ENCODE assay signal across 10 cellular contexts in the genomic region with DNA sequence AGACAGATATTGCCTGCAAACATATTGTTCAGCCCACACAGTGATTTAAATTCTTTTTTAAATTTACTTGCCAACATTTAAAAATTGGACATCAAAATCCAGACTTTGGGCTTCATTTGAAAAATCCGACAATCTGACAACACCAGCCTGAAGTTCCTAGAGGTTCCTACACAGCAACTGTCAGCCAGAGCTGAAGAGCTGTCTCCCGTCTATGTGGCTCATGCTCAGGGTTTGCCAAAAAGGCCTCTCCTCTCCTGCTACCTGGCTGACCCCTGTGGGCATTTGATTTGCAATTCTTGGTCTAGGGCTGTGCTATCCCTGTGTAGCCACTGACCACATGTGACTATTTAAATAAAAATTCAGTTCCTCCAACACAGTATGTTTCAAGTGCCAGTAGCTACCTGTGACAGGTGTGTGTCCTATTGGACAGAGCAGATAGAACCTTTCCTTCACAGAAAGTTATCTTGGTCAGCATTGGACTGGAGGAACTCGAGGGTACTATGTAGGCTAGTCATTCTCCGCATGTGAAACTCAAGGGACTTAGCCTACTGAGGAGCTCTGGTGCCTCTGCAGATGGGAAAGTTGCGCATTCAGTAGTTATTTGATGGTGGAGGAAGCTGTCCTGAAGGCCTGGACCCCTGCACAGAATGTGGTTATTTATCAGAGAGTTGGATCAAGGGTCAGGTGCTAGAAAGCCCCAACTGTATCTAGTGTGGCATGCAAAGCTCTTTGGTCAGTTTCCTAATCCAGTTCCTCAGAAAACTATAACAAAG. TPM values are rescaled to one million over a fixed set of nuclear protein-coding genes. Genes with fewer than 3 reads are reported as not detected.
DNase-seq lines count a peak whose midpoint lies in the region; ATAC-seq, FAIRE-seq and TF ChIP-seq lines count a peak whose summit lies in the region.
"Had no signal": no experiment of that assay in that cellular context is flagged by ENCODE, and none has a peak within 500 bp of the region (broad histone marks: within the 10 kb centered on the region; RNA-seq: fewer than 3 reads in every experiment).

No MANE protein-coding gene starts in this region.

- peak overlapping the region; percentile 99 for H3K27ac ChIP-seq in left ventricle myocardium inferior (replicated peaks)
- peak overlapping the region; percentile 96 to 100 for H3K27ac ChIP-seq in uterus

- intact Hi-C loops in left ventricle myocardium inferior (cut with micrococcal nuclease) (loop anchor here (5.0 kb wide), 1 partner anchor 41 kb away; no protein-coding TSS in a partner anchor), left ventricle myocardium superior (cut with micrococcal nuclease) (loop anchor here (10.0 kb wide), 1 partner anchor 49 kb away; no protein-coding TSS in a partner anchor), uterus (cut with DNase I; ENCODE audit: low total_unique reads) (loop anchor here (10.0 kb wide), 1 partner anchor 49 kb away; no protein-coding TSS in a partner anchor)

- H3K4me3 ChIP-seq in left ventricle myocardium inferior (peak overlapping the region; percentile 19), uterus (no peak overlapping the region)

- H3K36me3 Mint-ChIP-seq in activated CD8-positive, alpha-beta T cell treated with anti-CD3 and anti-CD28 coated beads, Interleukin-2, amount 10 ng/mL, durations not matched to agents 7 days and 5 days (ENCODE audit: low read depth), result peaks cover 49% of the 10 kb centered on the region
- H3K36me3 Mint-ChIP-seq in mesothelial cell of epicardium, result no peaks in the 10 kb centered on the region

- H3K27ac Mint-ChIP-seq in activated CD8-positive, alpha-beta T cell treated with anti-CD3 and anti-CD28 coated beads, Interleukin-2, amount 10 ng/mL, durations not matched to agents 7 days and 5 days, result peak overlapping the region; percentile 31
- peak overlapping the region; percentile 62 for H3K27ac Mint-ChIP-seq in mesothelial cell of epicardium

- no peak for FAIRE-seq in D721Med (lab: Jason Lieb, UNC)
- FAIRE-seq: endometrium had no signal

- CTCF ChIA-PET in activated CD8-positive, alpha-beta T cell treated with anti-CD3 and anti-CD28 coated beads, Interleukin-2, amount 10 ng/mL, durations not matched to agents 7 days and 5 days (lab: Charles Lee), result interaction anchor here (1.0 to 2.5 kb wide), 5 partner anchors 10 to 131 kb away, joined by 3 to 19 read pairs (median 3); a partner anchor contains a TSS

- peak overlapping the region; percentile 32 for H3K4me3 Mint-ChIP-seq in activated CD8-positive, alpha-beta T cell treated with anti-CD3 and anti-CD28 coated beads, Interleukin-2, amount 10 ng/mL, durations not matched to agents 7 days and 5 days
- H3K4me3 Mint-ChIP-seq in mesothelial cell of epicardium, result peak overlapping the region; percentile 32

- no peak for ATAC-seq in left ventricle myocardium superior
- ATAC-seq in activated CD8-positive, alpha-beta T cell treated with anti-CD3 and anti-CD28 coated beads, Interleukin-2, amount 10 ng/mL, durations not matched to agents 7 days and 5 days, result no peak

- DNase-seq in left ventricle myocardium inferior (no peak), left ventricle myocardium superior (no peak), mesothelial cell of epicardium (ENCODE audit: low spot score in 2 of 2, unreplicated experiment in 2 of 2) (no peak), uterus (no peak), NCI-H1092 treated with DMSO at 0.1 percent for 48 hours (lab: John Stamatoyannopoulos, UW) (no peak), D721Med (ENCODE audit: insufficient read length, low spot score) (no peak), NCI-H510A treated with DMSO at 0.1 percent for 48 hours (lab: John Stamatoyannopoulos, UW) (no peak)
- DNase-seq in activated CD8-positive, alpha-beta T cell treated with anti-CD3 and anti-CD28 coated beads, Interleukin-2, amount 10 ng/mL, durations not matched to agents 7 days and 5 days, result no peak
- DNase-seq: midbrain had no signal

- no peaks in the 10 kb centered on the region for H3K36me3 ChIP-seq in left ventricle myocardium inferior
- H3K36me3 ChIP-seq in uterus, result no peaks in the 10 kb centered on the region

- TF ChIP-seq CTCF in left ventricle myocardium inferior (IDR thresholded peaks at IDR 0.05; ENCODE audit: borderline replicate concordance) (no peak), mesothelial cell of epicardium (IDR thresholded peaks at IDR 0.05; ENCODE audit: unreplicated experiment) (no peak), uterus (IDR thresholded peaks at IDR 0.05) (no peak), D721Med (IDR thresholded peaks at IDR 0.05; ENCODE audit: insufficient read depth, missing control alignments) (no peak)

- POLR2A ChIA-PET in activated CD8-positive, alpha-beta T cell treated with anti-CD3 and anti-CD28 coated beads, Interleukin-2, amount 10 ng/mL, durations not matched to agents 7 days and 5 days (lab: Charles Lee), result interaction anchor here (6.4 kb wide), 1 partner anchor 29 kb away, joined by 46 read pairs; no protein-coding TSS in a partner anchor

- peaks cover 93% of the 10 kb centered on the region for H3K4me1 ChIP-seq in left ventricle myocardium inferior
- H3K4me1 ChIP-seq in uterus, result peaks cover 17 to 28% of the 10 kb centered on the region in 2 donors

- H3K9me3 Mint-ChIP-seq in activated CD8-positive, alpha-beta T cell treated with anti-CD3 and anti-CD28 coated beads, Interleukin-2, amount 10 ng/mL, durations not matched to agents 7 days and 5 days (ENCODE audit: insufficient read depth), result no peaks in the 10 kb centered on the region
- H3K9me3 Mint-ChIP-seq in mesothelial cell of epicardium, result no peaks in the 10 kb centered on the region

- H3K9me3 ChIP-seq in left ventricle myocardium inferior (replicated peaks) (no peaks in the 10 kb centered on the region), uterus (no peaks in the 10 kb centered on the region)

- H3K27me3 ChIP-seq in left ventricle myocardium inferior (ENCODE audit: low read depth) (no peaks in the 10 kb centered on the region), uterus (no peaks in the 10 kb centered on the region)

- H3K27me3 Mint-ChIP-seq in activated CD8-positive, alpha-beta T cell treated with anti-CD3 and anti-CD28 coated beads, Interleukin-2, amount 10 ng/mL, durations not matched to agents 7 days and 5 days (ENCODE audit: low read depth), result no peaks in the 10 kb centered on the region
- no peaks in the 10 kb centered on the region for H3K27me3 Mint-ChIP-seq in mesothelial cell of epicardium (ENCODE audit: low read depth)

- no peak for TF ChIP-seq POLR2A in uterus (IDR thresholded peaks at IDR 0.05)

- peaks cover 74% of the 10 kb centered on the region for H3K4me1 Mint-ChIP-seq in activated CD8-positive, alpha-beta T cell treated with anti-CD3 and anti-CD28 coated beads, Interleukin-2, amount 10 ng/mL, durations not matched to agents 7 days and 5 days (ENCODE audit: low read depth)
- H3K4me1 Mint-ChIP-seq in mesothelial cell of epicardium, result peaks cover 69% of the 10 kb centered on the region

RNA-seq across cellular contexts. Expression of a gene that starts 2.7 kb away (rescaled TPM):
- total RNA-seq in left ventricle myocardium inferior (45.4 TPM), left ventricle myocardium superior (71.5 TPM), mesothelial cell of epicardium (14.7 to 16.0 TPM (median 15.9 TPM) in 3 replicates), uterus (100 to 1,000 TPM in 1 of 4 donors, 10 to 100 TPM in 3; 40.0 to 201 (median 51.0) TPM)
- total RNA-seq in activated CD8-positive, alpha-beta T cell treated with anti-CD3 and anti-CD28 coated beads, Interleukin-2, amount 10 ng/mL, durations not matched to agents 7 days and 5 days, result 10 to 100 TPM; 27.5 to 28.0 TPM

RNA-seq across cellular contexts. Expression of a gene that starts 3.1 kb away (rescaled TPM):
- 9.8 TPM for total RNA-seq in left ventricle myocardium inferior
- total RNA-seq in left ventricle myocardium superior, result 16.5 TPM
- total RNA-seq in activated CD8-positive, alpha-beta T cell treated with anti-CD3 and anti-CD28 coated beads, Interleukin-2, amount 10 ng/mL, durations not matched to agents 7 days and 5 days, result 10 to 100 TPM in 1 of 2 experiments, 1 to 10 TPM in 1; 10.0 to 10.7 TPM
- 10.8 to 12.4 TPM (median 12.0 TPM) in 3 replicates for total RNA-seq in mesothelial cell of epicardium
- 10 to 100 TPM; 14.7 to 38.0 (median 21.5) TPM for total RNA-seq in uterus
